In genomic region chrX:15815779-15816452, GRCh38 we compare ENCODE assay signal across 1 cellular context.
TF ChIP-seq lines count a peak whose summit lies in the region.

No MANE protein-coding gene starts in this region.

TF ChIP-seq in GM12878, 131 proteins besides CTCF, POLR2A, EP300 and RAD21:
- TF ChIP-seq TAF1 (IDR thresholded peaks at IDR 0.05; ENCODE audit: borderline replicate concordance, low read depth, low read length) = no peak
- no peak for TF ChIP-seq DPF2 (IDR thresholded peaks at IDR 0.05)
- no peak for TF ChIP-seq ZNF687 (IDR thresholded peaks at IDR 0.05)
- TF ChIP-seq TCF7 (IDR thresholded peaks at IDR 0.05; ENCODE audit: borderline replicate concordance) = no peak
- peak; percentile 43; the same call in 1 of the 2 replicates for TF ChIP-seq SMC3 (IDR thresholded peaks at IDR 0.05; ENCODE audit: borderline replicate concordance, low read length)
